In the genomic region with DNA sequence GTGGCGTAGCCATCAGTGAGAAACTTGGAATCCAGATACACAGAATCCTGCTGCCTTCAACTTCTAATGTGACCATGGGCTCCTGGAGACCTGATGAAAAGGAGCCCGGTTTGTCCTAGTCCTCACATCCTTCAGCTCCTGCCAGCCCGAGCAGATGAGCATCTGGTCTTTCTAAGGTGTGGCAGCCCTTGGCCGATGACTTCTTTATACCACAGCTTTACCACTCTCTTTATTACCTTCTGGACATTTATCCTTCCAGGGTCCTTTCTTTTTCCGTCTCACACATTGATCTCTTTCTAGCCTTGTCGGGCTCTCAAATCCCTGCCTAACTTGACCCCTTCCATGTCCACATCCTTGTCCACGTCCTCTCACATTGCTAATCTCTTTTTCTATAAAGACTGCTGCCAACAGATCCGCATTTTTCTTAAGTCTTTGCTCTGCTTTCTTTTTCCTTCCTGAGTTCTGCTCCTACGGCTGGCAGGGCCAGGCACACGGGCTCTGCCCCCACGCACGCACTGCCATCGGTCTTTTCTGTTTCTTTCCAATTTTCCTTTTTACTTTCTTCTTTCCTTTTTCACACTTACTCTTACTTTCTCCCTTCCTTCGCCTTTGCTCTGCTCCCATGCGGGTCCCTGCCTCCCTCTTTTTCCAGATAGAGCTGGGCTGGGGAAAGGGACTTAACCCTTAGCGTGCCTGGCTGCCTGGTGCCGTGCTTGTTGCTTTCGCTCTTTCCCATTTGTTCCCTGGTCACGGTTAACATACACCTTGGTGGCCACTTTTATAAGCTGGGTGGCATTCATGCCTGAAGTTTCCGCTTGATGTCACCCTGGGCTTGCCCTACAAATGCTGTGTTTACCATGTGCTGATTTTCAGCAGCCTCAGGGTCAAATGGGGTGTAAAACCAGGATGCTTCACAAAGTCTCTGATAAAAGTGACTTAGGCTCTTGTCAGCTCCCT, we compare ENCODE assay signal across 14 cellular contexts. TPM values are rescaled to one million over a fixed set of nuclear protein-coding genes. Genes with fewer than 3 reads are reported as not detected.
DNase-seq lines count a peak whose midpoint lies in the region; ATAC-seq, FAIRE-seq and TF ChIP-seq lines count a peak whose summit lies in the region.
"Had no signal": no experiment of that assay in that cellular context is flagged by ENCODE, and none has a peak within 500 bp of the region (broad histone marks: within the 10 kb centered on the region; RNA-seq: fewer than 3 reads in every experiment).

No MANE protein-coding gene starts in this region.

- no peaks in the 10 kb centered on the region for H3K9me3 ChIP-seq in adipocyte (ENCODE audit: control insufficient read depth, low read length)
- H3K9me3 ChIP-seq in left ventricle myocardium inferior (replicated peaks): no peaks in the 10 kb centered on the region
- H3K9me3 ChIP-seq in psoas muscle: no peaks in the 10 kb centered on the region
- no peaks in the 10 kb centered on the region for H3K9me3 ChIP-seq in H9 (ENCODE audit: control insufficient read depth, low read depth, low read length)

- no peak overlapping the region for H2BK15ac ChIP-seq in H9 (ENCODE audit: low read depth, low read length)

- peak; percentile 25 for DNase-seq in EH (ENCODE audit: low read depth)
- DNase-seq in adipocyte (ENCODE audit: low read depth): no peak
- DNase-seq in left ventricle myocardium inferior: no peak
- DNase-seq in psoas muscle: no peak
- DNase-seq in H9: no peak
- no peak for DNase-seq in GM19239 (ENCODE audit: insufficient read length, low spot score)
- DNase-seq in DMS 273 treated with DMSO at 0.1 percent for 48 hours (lab: John Stamatoyannopoulos, UW): no peak
- DNase-seq: activated CD4-positive, alpha-beta T cell treated with anti-CD3 and anti-CD28 coated beads, Interleukin-2, amount 50 U/mL, for 48 hours; activated naive CD4-positive, alpha-beta T cell treated with anti-CD3 and anti-CD28 coated beads for 36 hours; CD4-positive, CD25-positive, alpha-beta regulatory T cell; hypothalamus; MM.1S; NCI-H526 treated with DMSO at 0.1 percent for 48 hours had no signal

- H4K5ac ChIP-seq in H9 (ENCODE audit: insufficient read length, low read depth, low read length): no peak overlapping the region

- FAIRE-seq in GM19239 (lab: Jason Lieb, UNC): no peak

- H3T11ph ChIP-seq in H9 (ENCODE audit: low read length): no peak overlapping the region

- no peaks in the 10 kb centered on the region for H4K20me1 ChIP-seq in H9 (ENCODE audit: control insufficient read depth, insufficient read depth, insufficient read length)

- no peak overlapping the region for H3K14ac ChIP-seq in H9 (ENCODE audit: insufficient read depth, low read length)

- H3K27me3 ChIP-seq in adipocyte (replicated peaks; ENCODE audit: control insufficient read depth, insufficient read depth, low read length): peaks cover 16% of the 10 kb centered on the region
- H3K27me3 ChIP-seq in left ventricle myocardium inferior (ENCODE audit: low read depth): no peaks in the 10 kb centered on the region
- H3K27me3 ChIP-seq in psoas muscle (ENCODE audit: insufficient read depth in 3 of 3, low read length in 2 of 3): no peaks in the 10 kb centered on the region
- H3K27me3 ChIP-seq in H9 (ENCODE audit: insufficient read depth, low read length): no peaks in the 10 kb centered on the region

- H3K4me1 ChIP-seq in adipocyte (ENCODE audit: control insufficient read depth, insufficient read depth, low read length): peaks cover 8% of the 10 kb centered on the region
- peaks cover 27% of the 10 kb centered on the region for H3K4me1 ChIP-seq in left ventricle myocardium inferior
- peaks cover 9% of the 10 kb centered on the region for H3K4me1 ChIP-seq in psoas muscle
- H3K4me1 ChIP-seq in H9 (ENCODE audit: insufficient read depth, low read length): no peaks in the 10 kb centered on the region

- H2BK5ac ChIP-seq in H9 (ENCODE audit: insufficient read length, low read length): no peak overlapping the region

- no peak overlapping the region for H4K91ac ChIP-seq in H9 (ENCODE audit: insufficient read length, low read depth, low read length)

- H2AFZ ChIP-seq in H9 (ENCODE audit: low read length): no peak overlapping the region

- no peaks in the 10 kb centered on the region for H3K79me1 ChIP-seq in H9 (ENCODE audit: insufficient read depth, low read depth, low read length, poor library complexity, severe bottlenecking)

- H3K23ac ChIP-seq in H9 (ENCODE audit: insufficient read length, low read depth, low read length): no peak overlapping the region

- no peak overlapping the region for H3K27ac Mint-ChIP-seq in H9
- H3K27ac Mint-ChIP-seq: activated naive CD4-positive, alpha-beta T cell treated with anti-CD3 and anti-CD28 coated beads for 36 hours; CD4-positive, CD25-positive, alpha-beta regulatory T cell had no signal

- peak overlapping the region; percentile 23 for H3K9ac ChIP-seq in adipocyte (ENCODE audit: low read length)
- H3K9ac ChIP-seq in H9 (ENCODE audit: extremely low read depth, insufficient read length, low read length): no peak overlapping the region

- H3K4me3 Mint-ChIP-seq in H9: no peak overlapping the region
- H3K4me3 Mint-ChIP-seq: activated naive CD4-positive, alpha-beta T cell treated with anti-CD3 and anti-CD28 coated beads for 36 hours; CD4-positive, CD25-positive, alpha-beta regulatory T cell had no signal

- no peak overlapping the region for H4K8ac ChIP-seq in H9 (replicated peaks; ENCODE audit: insufficient read length, low read depth, low read length)

- H3K27me3 Mint-ChIP-seq in H9 (ENCODE audit: low read depth): peaks cover 9% of the 10 kb centered on the region

- no peak overlapping the region for H3K4ac ChIP-seq in H9 (ENCODE audit: low read depth, low read length)

- H3K79me2 ChIP-seq in H9 (ENCODE audit: insufficient read depth, low read length): no peaks in the 10 kb centered on the region

- no peak overlapping the region for H2BK12ac ChIP-seq in H9 (ENCODE audit: insufficient read length, low read depth, low read length)

- H3K36me3 Mint-ChIP-seq in H9 (ENCODE audit: insufficient read depth in 1 of 3, low read depth in 3 of 3): no peaks in the 10 kb centered on the region; a peak in 1 of 7 replicates
- H3K36me3 Mint-ChIP-seq: CD4-positive, CD25-positive, alpha-beta regulatory T cell had no signal

- no peaks in the 10 kb centered on the region for H3K36me3 ChIP-seq in adipocyte (ENCODE audit: control insufficient read depth, insufficient read depth, low read length, severe bottlenecking)
- no peaks in the 10 kb centered on the region for H3K36me3 ChIP-seq in left ventricle myocardium inferior
- H3K36me3 ChIP-seq in psoas muscle (ENCODE audit: insufficient read depth in 1 of 2, low read depth in 1 of 2): no peaks in the 10 kb centered on the region

- no peak overlapping the region for H3K18ac ChIP-seq in H9 (ENCODE audit: insufficient read length, low read depth, low read length)

- H3K4me1 Mint-ChIP-seq in H9: 0 out of 4 replicates have a peak, but pooled peaks cover 0 to 5% of the 10 kb centered on the region in 2 experiments
- H3K4me1 Mint-ChIP-seq: CD4-positive, CD25-positive, alpha-beta regulatory T cell had no signal

- H3K4me2 ChIP-seq in H9 (ENCODE audit: insufficient read depth, insufficient read length, low read length): no peak overlapping the region

- H2BK20ac ChIP-seq in H9 (ENCODE audit: low read depth, low read length, poor library complexity, severe bottlenecking): no peak overlapping the region

- H2BK120ac ChIP-seq in H9 (ENCODE audit: low read depth, low read length, poor library complexity, severe bottlenecking): no peak overlapping the region

- peaks cover 0 to 2% of the 10 kb centered on the region in 2 experiments; a peak in 1 of 5 replicates for H3K9me3 Mint-ChIP-seq in H9
- H3K9me3 Mint-ChIP-seq: activated naive CD4-positive, alpha-beta T cell treated with anti-CD3 and anti-CD28 coated beads for 36 hours had no signal

- H3K23me2 ChIP-seq in H9 (ENCODE audit: insufficient read length, low read depth, low read length, poor library complexity, severe bottlenecking): no peaks in the 10 kb centered on the region

- ATAC-seq in psoas muscle (peak; percentile 59 to 84 (median 74)), GM19324 (IDR thresholded peaks at IDR 0.05; ENCODE audit: low FRiP score, unreplicated experiment) (no peak)

- WGBS in psoas muscle, 3 donors: 44 to 59% (median 49%) methylated on average over 19 to 20 of the region's 20 CpGs
- WGBS in H9 (ENCODE audit: extremely low coverage, insufficient read length, low lambda C conversion rate): no CpG with 5 or more reads among the region's 20 CpGs

- H3K27ac ChIP-seq in left ventricle myocardium inferior (replicated peaks) (no peak overlapping the region), psoas muscle (no peak overlapping the region), H9 (ENCODE audit: insufficient read length, low read depth, low read length) (no peak overlapping the region)

- TF ChIP-seq CTCF in left ventricle myocardium inferior (IDR thresholded peaks at IDR 0.05; ENCODE audit: borderline replicate concordance) (peak; percentile 48), psoas muscle (IDR thresholded peaks at IDR 0.05) (peak; percentile 28), H9 (conservative IDR thresholded peaks at IDR 0.05) (no peak)

- H2AK5ac ChIP-seq in H9 (ENCODE audit: insufficient read length, low read length): no peak overlapping the region

- H3K56ac ChIP-seq in H9 (ENCODE audit: insufficient read length, low read depth, low read length): no peak overlapping the region

- intact Hi-C loops in left ventricle myocardium inferior (cut with micrococcal nuclease) (no loop called here), psoas muscle (cut with DNase I) (no loop called here)

- H3K4me3 ChIP-seq in adipocyte (ENCODE audit: low read length) (peak overlapping the region; percentile 65), left ventricle myocardium inferior (peak overlapping the region; percentile 9), psoas muscle (no peak overlapping the region)

RNA-seq across cellular contexts. Expression of a gene that starts 9.4 kb away (rescaled TPM):
- total RNA-seq in left ventricle myocardium inferior (126 TPM), psoas muscle (100 to 1,000 TPM; 139 to 265 (median 189) TPM), H9 (2021) (0.48 and 0.70 TPM in 2 replicates)
- 100 to 1,000 TPM in 2 of 3 donors, 10 to 100 TPM in 1; 26.6 to 286 (median 235) TPM for polyA plus RNA-seq in psoas muscle

Comparison
In these comparisons a context has a peak if more than half of its experiments do, and no peak if none do; other contexts are left out.
1. RNA of a gene that starts 9.4 kb away (total RNA-seq): 139 to 265 TPM in psoas muscle and 126 TPM in left ventricle myocardium inferior (single experiment); 0.48 to 0.70 TPM in H9; every median in the first group is over 10 times any median in the second.